In genomic region chr12:66709893-66710292, GRCh38 we compare ENCODE assay signal across 26 cellular contexts.
"Had no signal": no experiment of that assay in that cellular context is flagged by ENCODE, and none has a peak within 500 bp of the region (broad histone marks: within the 10 kb centered on the region; RNA-seq: fewer than 3 reads in every experiment).

No MANE protein-coding gene starts in this region.

- H3K4me3 Mint-ChIP-seq: activated CD4-positive, alpha-beta memory T cell treated with anti-CD3 and anti-CD28 coated beads for 36 hours; activated CD8-positive, alpha-beta memory T cell treated with anti-CD3 and anti-CD28 coated beads, Interleukin-2, amount 10 ng/mL, durations not matched to agents 7 days and 5 days; activated naive CD8-positive, alpha-beta T cell treated with anti-CD3 and anti-CD28 coated beads for 36 hours; activated T-cell treated with anti-CD3 and anti-CD28 coated beads, Interleukin-2, amount 50 U/mL, for 24 hours; central memory CD8-positive, alpha-beta T cell; nephron progenitor cell had no signal

- DNase-seq: activated CD4-positive, alpha-beta memory T cell treated with anti-CD3 and anti-CD28 coated beads for 36 hours; activated CD4-positive, alpha-beta T cell treated with anti-CD3 and anti-CD28 coated beads for 1 hour; activated CD8-positive, alpha-beta memory T cell treated with anti-CD3 and anti-CD28 coated beads, Interleukin-2, amount 10 ng/mL, durations not matched to agents 7 days and 5 days; activated naive CD8-positive, alpha-beta T cell treated with anti-CD3 and anti-CD28 coated beads for 36 hours; activated T-cell treated with anti-CD3 and anti-CD28 coated beads, Interleukin-2, amount 50 U/mL, for 24 hours; anterior cingulate cortex; brain microvascular endothelial cell; cortex of kidney; effector CD8-positive, alpha-beta T cell; foreskin fibroblast; glutamatergic neuron; hypothalamus; kidney; left ventricle myocardium inferior; mesenchymal stem cell; nephron progenitor cell; occipital lobe; right cardiac atrium; stimulated activated CD4-positive, alpha-beta T cell treated with anti-CD3 and anti-CD28 coated beads, Interleukin-15, amount 100 ng/mL, for 24 hours; stimulated activated CD4-positive, alpha-beta T cell treated with anti-CD3 and anti-CD28 coated beads, Interleukin-4, amount 100 ng/mL, for 1 hour; stimulated activated naive CD4-positive, alpha-beta T cell treated with Interleukin-2 at 50 U/mL for 16 hours; substantia nigra; transverse colon had no signal

- H3K36me3 Mint-ChIP-seq: activated CD4-positive, alpha-beta memory T cell treated with anti-CD3 and anti-CD28 coated beads for 36 hours had no signal

- H3K36me3 ChIP-seq: brain microvascular endothelial cell, left ventricle myocardium inferior, transverse colon, vagina had no signal

- H3K27ac ChIP-seq: brain microvascular endothelial cell, left ventricle myocardium inferior, skin epidermis, transverse colon, vagina had no signal

- H3K27ac Mint-ChIP-seq: activated CD4-positive, alpha-beta memory T cell treated with anti-CD3 and anti-CD28 coated beads for 36 hours; activated CD8-positive, alpha-beta memory T cell treated with anti-CD3 and anti-CD28 coated beads, Interleukin-2, amount 10 ng/mL, durations not matched to agents 7 days and 5 days; activated naive CD8-positive, alpha-beta T cell treated with anti-CD3 and anti-CD28 coated beads for 36 hours; activated T-cell treated with anti-CD3 and anti-CD28 coated beads, Interleukin-2, amount 50 U/mL, for 24 hours; nephron progenitor cell had no signal

- H3K4me3 ChIP-seq: left ventricle myocardium inferior, skin epidermis, transverse colon, vagina had no signal

- H3K27me3 Mint-ChIP-seq: activated CD4-positive, alpha-beta memory T cell treated with anti-CD3 and anti-CD28 coated beads for 36 hours; activated naive CD8-positive, alpha-beta T cell treated with anti-CD3 and anti-CD28 coated beads for 36 hours had no signal

- H3K9me3 ChIP-seq: transverse colon, vagina had no signal

- H3K9me3 Mint-ChIP-seq: activated CD4-positive, alpha-beta memory T cell treated with anti-CD3 and anti-CD28 coated beads for 36 hours; activated T-cell treated with anti-CD3 and anti-CD28 coated beads, Interleukin-2, amount 50 U/mL, for 24 hours; central memory CD8-positive, alpha-beta T cell had no signal

- H3K4me1 ChIP-seq: left ventricle myocardium inferior, transverse colon, vagina had no signal

- ATAC-seq: activated CD8-positive, alpha-beta memory T cell treated with anti-CD3 and anti-CD28 coated beads, Interleukin-2, amount 10 ng/mL, durations not matched to agents 7 days and 5 days; right cardiac atrium had no signal
